In genomic region chr5:56516936-56517521, GRCh38 we compare ENCODE assay signal across 10 cellular contexts.
DNase-seq lines count a peak whose midpoint lies in the region; ATAC-seq and TF ChIP-seq lines count a peak whose summit lies in the region.
"Had no signal": no experiment of that assay in that cellular context is flagged by ENCODE, and none has a peak within 500 bp of the region (broad histone marks: within the 10 kb centered on the region; RNA-seq: fewer than 3 reads in every experiment).

No MANE protein-coding gene starts in this region.

- peaks cover 13% of the 10 kb centered on the region for H3K4me1 ChIP-seq in RWPE2 (ENCODE audit: insufficient read depth, poor library complexity, severe bottlenecking)

- H3K27me3 Mint-ChIP-seq in type B pancreatic cell = no peaks in the 10 kb centered on the region

- H3K36me3 ChIP-seq in RWPE2 (ENCODE audit: low read depth) = no peaks in the 10 kb centered on the region

- TF ChIP-seq CTCF in RWPE2 (IDR thresholded peaks at IDR 0.05; ENCODE audit: poor library complexity, severe bottlenecking) (no peak), type B pancreatic cell (conservative IDR thresholded peaks at IDR 0.05) (no peak)

- H3K9me3 Mint-ChIP-seq in type B pancreatic cell = peaks cover 4% of the 10 kb centered on the region
- H3K9me3 Mint-ChIP-seq: nephron progenitor cell had no signal

- intact Hi-C loops in Right ventricle myocardium superior (cut with DNase I) (no loop called here), cardiac septum (cut with DNase I) (no loop called here), left ventricle myocardium superior (cut with micrococcal nuclease) (no loop called here), sciatic nerve (cut with DNase I) (no loop called here)

- H3K27me3 ChIP-seq in RWPE2 (ENCODE audit: insufficient read depth, poor library complexity, severe bottlenecking) = no peaks in the 10 kb centered on the region

- peak; percentile 55 for ATAC-seq in Right ventricle myocardium superior (ENCODE audit: poor library complexity)
- peak; percentile 50; the same call in 1 of the 3 replicates for ATAC-seq in RWPE2 (ENCODE audit: low read depth)
- ATAC-seq in left ventricle myocardium superior = peak; percentile 42
- ATAC-seq in sciatic nerve = no peak

- DNase-seq in Right ventricle myocardium superior (no peak), cardiac septum (ENCODE audit: low spot score) (no peak), RWPE2 (ENCODE audit: low spot score) (no peak), left ventricle myocardium superior (no peak), type B pancreatic cell (ENCODE audit: extremely low spot score, unreplicated experiment) (no peak), sciatic nerve (ENCODE audit: low spot score) (no peak), A172 (ENCODE audit: low spot score) (no peak), H4 (ENCODE audit: low spot score) (no peak)
- DNase-seq: COR-L47, nephron progenitor cell had no signal

- peak overlapping the region; percentile 26 for H3K4me3 Mint-ChIP-seq in type B pancreatic cell

- H3K4me1 Mint-ChIP-seq in type B pancreatic cell (ENCODE audit: unreplicated experiment) = peaks cover 66% of the 10 kb centered on the region

- H3K36me3 Mint-ChIP-seq in type B pancreatic cell = peaks cover 5% of the 10 kb centered on the region

- H3K27ac Mint-ChIP-seq in type B pancreatic cell = peak overlapping the region; percentile 60
- H3K27ac Mint-ChIP-seq: nephron progenitor cell had no signal

- H3K27ac ChIP-seq in RWPE2 (ENCODE audit: poor library complexity, severe bottlenecking) = no peak overlapping the region

- no peaks in the 10 kb centered on the region for H3K9me3 ChIP-seq in RWPE2 (ENCODE audit: severe bottlenecking)

- H3K4me3 ChIP-seq in RWPE2 (ENCODE audit: severe bottlenecking) = no peak overlapping the region
